Comparison of ENCODE assay signal across 8 cellular contexts in the genomic region with DNA sequence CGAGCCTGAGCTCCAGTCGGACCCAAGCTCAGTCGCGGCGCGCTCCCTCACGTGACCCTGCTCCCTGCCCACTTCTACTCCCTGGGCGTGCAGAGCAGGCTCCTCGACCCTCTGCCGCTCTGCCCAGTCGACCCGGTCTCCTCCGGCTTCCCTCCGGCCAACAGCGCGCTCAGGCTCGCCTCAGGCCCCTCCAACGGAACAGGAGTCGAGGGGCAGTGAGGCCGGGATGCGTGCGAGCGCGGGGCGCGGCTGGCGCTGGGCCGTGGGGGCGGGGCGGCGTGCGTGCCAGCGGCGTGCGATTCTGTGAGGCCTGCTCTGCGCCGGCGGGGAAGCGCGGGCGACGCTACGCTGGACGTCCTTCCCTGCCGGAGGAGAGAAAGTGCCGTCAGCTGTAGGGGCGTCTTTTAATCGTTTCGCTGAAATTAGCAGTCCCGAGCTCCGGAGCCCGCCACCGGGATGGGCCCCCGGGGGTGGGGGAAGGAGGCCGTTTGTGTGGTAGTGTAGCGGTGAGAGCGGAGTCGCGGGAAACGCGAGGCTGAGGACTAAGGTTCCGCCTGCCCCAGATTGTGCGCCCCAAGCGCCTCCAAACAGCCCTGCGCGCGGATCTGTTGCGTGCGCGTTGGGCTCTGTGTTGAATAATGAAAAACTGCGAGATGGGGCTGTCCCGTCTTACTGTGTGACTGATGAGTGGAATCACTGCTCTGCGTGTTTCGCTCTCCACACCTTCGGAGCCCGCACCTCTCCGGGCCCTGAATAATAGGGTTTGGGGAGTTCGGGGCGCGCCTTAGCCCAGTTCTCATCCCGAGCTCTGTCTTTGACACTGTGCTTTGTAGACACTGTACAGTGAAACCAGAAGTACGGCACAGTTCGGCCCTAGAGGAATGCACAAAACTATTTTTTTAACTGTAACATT. TPM values are rescaled to one million over a fixed set of nuclear protein-coding genes. Genes with fewer than 3 reads are reported as not detected.
DNase-seq lines count a peak whose midpoint lies in the region; ATAC-seq and TF ChIP-seq lines count a peak whose summit lies in the region.

A gene with protein sequence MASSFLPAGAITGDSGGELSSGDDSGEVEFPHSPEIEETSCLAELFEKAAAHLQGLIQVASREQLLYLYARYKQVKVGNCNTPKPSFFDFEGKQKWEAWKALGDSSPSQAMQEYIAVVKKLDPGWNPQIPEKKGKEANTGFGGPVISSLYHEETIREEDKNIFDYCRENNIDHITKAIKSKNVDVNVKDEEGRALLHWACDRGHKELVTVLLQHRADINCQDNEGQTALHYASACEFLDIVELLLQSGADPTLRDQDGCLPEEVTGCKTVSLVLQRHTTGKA (minus strand): TSS at position 217 of the 913 bp plus-strand sequence. CDS start 311 bp downstream, outside the sequence.

- POLR2A ChIA-PET in CD8-positive, alpha-beta memory T cell (lab: Charles Lee), result interaction anchor here (0.6 to 1.4 kb wide), 9 partner anchors 129 to 1776 kb away, joined by 3 to 9 read pairs (median 3); a partner anchor contains a TSS
- POLR2A ChIA-PET in activated CD8-positive, alpha-beta T cell treated with anti-CD3 and anti-CD28 coated beads for 36 hours (lab: Charles Lee), result interaction anchor here (0.7 to 2.1 kb wide), 13 partner anchors 10 to 519 kb away, joined by 3 to 13 read pairs (median 3); no protein-coding TSS in a partner anchor

- H3K36me3 Mint-ChIP-seq in CD8-positive, alpha-beta memory T cell, result peaks cover 0 to 21% (median 0%) of the 10 kb centered on the region in 3 donors
- H3K36me3 Mint-ChIP-seq in activated CD8-positive, alpha-beta T cell treated with anti-CD3 and anti-CD28 coated beads for 36 hours (ENCODE audit: low read depth), result peaks cover 21% of the 10 kb centered on the region

- peaks cover 24% of the 10 kb centered on the region for H3K4me1 ChIP-seq in CD8-positive, alpha-beta memory T cell (ENCODE audit: insufficient read depth, low read length)
- H3K4me1 ChIP-seq in ectodermal cell (ENCODE audit: control insufficient read depth, insufficient read depth, low read length) (no peaks in the 10 kb centered on the region), lung (ENCODE audit: control insufficient read depth in 2 of 2, insufficient read depth in 2 of 2, low read length in 2 of 2) (peaks cover 2 to 4% of the 10 kb centered on the region in 2 donors)

- peak; percentile 65 to 88 (median 83) for DNase-seq in CD8-positive, alpha-beta memory T cell
- DNase-seq in NCI-H774 (lab: John Stamatoyannopoulos, UW), result peak; percentile 84
- peak; percentile 92 for DNase-seq in activated CD8-positive, alpha-beta T cell treated with anti-CD3 and anti-CD28 coated beads for 36 hours
- peak; percentile 85 for DNase-seq in lung (ENCODE audit: low spot score)
- DNase-seq in stimulated activated CD4-positive, alpha-beta T cell treated with anti-CD3 and anti-CD28 coated beads, TNF-alpha, amount 100 ng/mL, for 4 hours (ENCODE audit: low read depth in 3 of 3), result peak; percentile 77 to 84 (median 83)

- H3K27ac ChIP-seq in CD8-positive, alpha-beta memory T cell (ENCODE audit: low read depth, low read length), result peak within 1 kb of the TSS; percentile 62
- peak within 1 kb of the TSS; percentile 85 for H3K27ac ChIP-seq in ectodermal cell (ENCODE audit: insufficient read depth, low read depth, low read length, poor library complexity, severe bottlenecking)
- peak within 1 kb of the TSS; percentile 76 to 95 for H3K27ac ChIP-seq in lung (ENCODE audit: low read depth in 1 of 2, low read length in 1 of 2)

- H3K27ac Mint-ChIP-seq in CD8-positive, alpha-beta memory T cell, result peak within 1 kb of the TSS; percentile 95 to 99 (median 97)
- H3K27ac Mint-ChIP-seq in activated CD8-positive, alpha-beta T cell treated with anti-CD3 and anti-CD28 coated beads for 36 hours, result peak within 1 kb of the TSS; percentile 97

- no peak for TF ChIP-seq CTCF in activated CD8-positive, alpha-beta T cell treated with anti-CD3 and anti-CD28 coated beads for 36 hours (IDR thresholded peaks at IDR 0.05)
- no peak for TF ChIP-seq CTCF in lung (IDR thresholded peaks at IDR 0.05; ENCODE audit: control extremely low read depth, extremely low read depth)

- peak within 1 kb of the TSS; percentile 94 to 98 (median 96) for H3K4me3 Mint-ChIP-seq in CD8-positive, alpha-beta memory T cell
- H3K4me3 Mint-ChIP-seq in activated CD8-positive, alpha-beta T cell treated with anti-CD3 and anti-CD28 coated beads for 36 hours, result peak within 1 kb of the TSS; percentile 96

- H3K9me3 ChIP-seq in CD8-positive, alpha-beta memory T cell (ENCODE audit: low read length), result no peaks in the 10 kb centered on the region
- H3K9me3 ChIP-seq in ectodermal cell (ENCODE audit: control insufficient read depth, low read length) (no peaks in the 10 kb centered on the region), lung (ENCODE audit: control insufficient read depth in 2 of 2, insufficient read depth in 1 of 2, low read length in 1 of 2) (no peaks in the 10 kb centered on the region)

- H3K27me3 Mint-ChIP-seq in CD8-positive, alpha-beta memory T cell, result no peaks in the 10 kb centered on the region
- no peaks in the 10 kb centered on the region for H3K27me3 Mint-ChIP-seq in activated CD8-positive, alpha-beta T cell treated with anti-CD3 and anti-CD28 coated beads for 36 hours

- CTCF ChIA-PET in CD8-positive, alpha-beta memory T cell (lab: Charles Lee), result interaction anchor here (0.7 to 2.7 kb wide), 11 partner anchors 10 to 646 kb away, joined by 3 to 16 read pairs (median 3); a partner anchor contains a TSS
- CTCF ChIA-PET in activated CD8-positive, alpha-beta T cell treated with anti-CD3 and anti-CD28 coated beads for 36 hours (lab: Charles Lee), result interaction anchor here (0.7 to 6.9 kb wide), 8 partner anchors 10 to 324 kb away, joined by 3 to 78 read pairs (median 6); no protein-coding TSS in a partner anchor

- no peaks in the 10 kb centered on the region for H3K36me3 ChIP-seq in CD8-positive, alpha-beta memory T cell (ENCODE audit: insufficient read depth, low read length)
- H3K36me3 ChIP-seq in ectodermal cell (ENCODE audit: control insufficient read depth, insufficient read depth, low read length), result no peaks in the 10 kb centered on the region
- H3K36me3 ChIP-seq in lung (ENCODE audit: control insufficient read depth in 2 of 2, insufficient read depth in 2 of 2, low read length in 2 of 2), result no peaks in the 10 kb centered on the region

- no peaks in the 10 kb centered on the region for H3K9me3 Mint-ChIP-seq in CD8-positive, alpha-beta memory T cell
- H3K9me3 Mint-ChIP-seq in activated CD8-positive, alpha-beta T cell treated with anti-CD3 and anti-CD28 coated beads for 36 hours, result no peaks in the 10 kb centered on the region

- intact Hi-C loops in activated CD8-positive, alpha-beta T cell treated with anti-CD3 and anti-CD28 coated beads for 36 hours (cut with micrococcal nuclease), result no loop called here

- ATAC-seq in GM19397 (IDR thresholded peaks at IDR 0.05; ENCODE audit: unreplicated experiment) (peak; percentile 88), HG03565 (IDR thresholded peaks at IDR 0.05; ENCODE audit: unreplicated experiment) (peak; percentile 74), lung (ENCODE audit: insufficient read depth, low FRiP score) (peak; percentile 91)
- peak; percentile 94 for ATAC-seq in activated CD8-positive, alpha-beta T cell treated with anti-CD3 and anti-CD28 coated beads for 36 hours

- H3K4me1 Mint-ChIP-seq in CD8-positive, alpha-beta memory T cell, result peaks cover 31 to 54% (median 48%) of the 10 kb centered on the region in 3 donors
- peaks cover 24% of the 10 kb centered on the region for H3K4me1 Mint-ChIP-seq in activated CD8-positive, alpha-beta T cell treated with anti-CD3 and anti-CD28 coated beads for 36 hours (ENCODE audit: low read depth)

- WGBS in ectodermal cell, 2 experiments, result 7 to 8% methylated on average over 83 of the region's 83 CpGs
- 0% methylated on average over 81 to 83 of the region's 83 CpGs for WGBS in lung, 2 donors

- H3K4me3 ChIP-seq in CD8-positive, alpha-beta memory T cell (ENCODE audit: low read length), result peak within 1 kb of the TSS; percentile 90
- H3K4me3 ChIP-seq in ectodermal cell (ENCODE audit: insufficient read depth, low read depth, low read length), result peak within 1 kb of the TSS; percentile 71
- peak within 1 kb of the TSS; percentile 74 for H3K4me3 ChIP-seq in lung

- no peaks in the 10 kb centered on the region for H3K27me3 ChIP-seq in CD8-positive, alpha-beta memory T cell (ENCODE audit: insufficient read depth, low read length, poor library complexity, severe bottlenecking)
- peaks cover 9% of the 10 kb centered on the region for H3K27me3 ChIP-seq in ectodermal cell (ENCODE audit: control insufficient read depth, insufficient read depth, low read length, poor library complexity, severe bottlenecking)
- H3K27me3 ChIP-seq in lung (ENCODE audit: control insufficient read depth, insufficient read depth), result no peaks in the 10 kb centered on the region

RNA-seq across cellular contexts. Expression of the gene that starts here (rescaled TPM):
- total RNA-seq in CD8-positive, alpha-beta memory T cell, result 10 to 100 TPM; 50.3 to 51.4 TPM
- 33.8 TPM for polyA plus RNA-seq in CD8-positive, alpha-beta memory T cell
- 10 to 100 TPM; 41.3 to 45.0 TPM for total RNA-seq in activated CD8-positive, alpha-beta T cell treated with anti-CD3 and anti-CD28 coated beads for 36 hours
- 70.9 TPM for polyA plus RNA-seq in ectodermal cell (2013, experiment 1 of 4)
- 65.5 TPM for polyA plus RNA-seq in ectodermal cell (2013, experiment 2 of 4)
- 50.1 TPM for polyA plus RNA-seq in ectodermal cell (2013, experiment 3 of 4)
- polyA plus RNA-seq in ectodermal cell (2013, experiment 4 of 4), result 55.8 TPM
- total RNA-seq in lung, result 10 to 100 TPM; 36.7 to 53.3 TPM
- 10 to 100 TPM; 28.1 to 45.6 TPM for polyA plus RNA-seq in lung

Comparison
In these comparisons a context has a peak if more than half of its experiments do, and no peak if none do; other contexts are left out.
1. Peak in every context shown above with its lines: DNase-seq, ATAC-seq, H3K4me3 ChIP-seq and H3K27ac ChIP-seq.